11 cellular contexts compared by ENCODE assay signal in genomic region chr19:51701468-51702100, GRCh38. TPM values are rescaled to one million over a fixed set of nuclear protein-coding genes. Genes with fewer than 3 reads are reported as not detected.
DNase-seq lines count a peak whose midpoint lies in the region; TF ChIP-seq lines count a peak whose summit lies in the region.
"Had no signal": no experiment of that assay in that cellular context is flagged by ENCODE, and none has a peak within 500 bp of the region (broad histone marks: within the 10 kb centered on the region; RNA-seq: fewer than 3 reads in every experiment).

No MANE protein-coding gene starts in this region.

- H3K27ac ChIP-seq in H9 (ENCODE audit: insufficient read length, low read depth, low read length), result no peak overlapping the region
- peak overlapping the region; percentile 80 to 93 for H3K27ac ChIP-seq in ascending aorta
- peak overlapping the region; percentile 86 for H3K27ac ChIP-seq in suprapubic skin

- H4K91ac ChIP-seq in H9 (ENCODE audit: insufficient read length, low read depth, low read length), result no peak overlapping the region

- H3K4me1 ChIP-seq in H9 (ENCODE audit: insufficient read depth, low read length), result peaks cover 2% of the 10 kb centered on the region; the same call in 1 of the 2 replicates
- H3K4me1 ChIP-seq in ascending aorta, result peaks cover 9 to 17% of the 10 kb centered on the region in 2 donors
- H3K4me1 ChIP-seq in suprapubic skin, result peaks cover 38% of the 10 kb centered on the region

- H3K36me3 ChIP-seq in ascending aorta, result peaks cover 9 to 53% of the 10 kb centered on the region in 2 donors
- H3K36me3 ChIP-seq in suprapubic skin, result peaks cover 27% of the 10 kb centered on the region

- H3K4me1 Mint-ChIP-seq in H9 (peaks cover 27 to 33% of the 10 kb centered on the region in 2 experiments), immature natural killer cell (peaks cover 36 to 43% of the 10 kb centered on the region in 2 donors)

- H3K79me1 ChIP-seq in H9 (ENCODE audit: insufficient read depth, low read depth, low read length, poor library complexity, severe bottlenecking), result no peaks in the 10 kb centered on the region

- no peak for TF ChIP-seq POLR2A in suprapubic skin (IDR thresholded peaks at IDR 0.05)

- no peak overlapping the region for H3T11ph ChIP-seq in H9 (ENCODE audit: low read length)

- H4K20me1 ChIP-seq in H9 (ENCODE audit: control insufficient read depth, insufficient read depth, insufficient read length), result no peaks in the 10 kb centered on the region

- no peaks in the 10 kb centered on the region for H3K27me3 ChIP-seq in H9 (ENCODE audit: insufficient read depth, low read length)
- H3K27me3 ChIP-seq in ascending aorta, result no peaks in the 10 kb centered on the region
- no peaks in the 10 kb centered on the region for H3K27me3 ChIP-seq in suprapubic skin

- no peak overlapping the region for H3K18ac ChIP-seq in H9 (ENCODE audit: insufficient read length, low read depth, low read length)

- no peak for TF ChIP-seq CTCF in H9 (conservative IDR thresholded peaks at IDR 0.05)
- TF ChIP-seq CTCF in ascending aorta (IDR thresholded peaks at IDR 0.05), result no peak
- no peak for TF ChIP-seq CTCF in suprapubic skin (IDR thresholded peaks at IDR 0.05)

- H3K9ac ChIP-seq in H9 (ENCODE audit: extremely low read depth, insufficient read length, low read length), result no peak overlapping the region

- H3K23ac ChIP-seq in H9 (ENCODE audit: insufficient read length, low read depth, low read length), result no peak overlapping the region

- peaks cover 19% of the 10 kb centered on the region for H3K23me2 ChIP-seq in H9 (ENCODE audit: insufficient read length, low read depth, low read length, poor library complexity, severe bottlenecking)

- H3K36me3 Mint-ChIP-seq in H9 (ENCODE audit: insufficient read depth in 1 of 3, low read depth in 3 of 3) (peaks cover 18 to 64% (median 38%) of the 10 kb centered on the region in 3 experiments), immature natural killer cell (peaks cover 6 to 9% (median 7%) of the 10 kb centered on the region in 3 donors)

- no peak overlapping the region for H3K4me3 ChIP-seq in ascending aorta
- no peak overlapping the region for H3K4me3 ChIP-seq in suprapubic skin

- H3K79me2 ChIP-seq in H9 (ENCODE audit: insufficient read depth, low read length), result no peaks in the 10 kb centered on the region

- WGBS in H9 (ENCODE audit: extremely low coverage, insufficient read length, low lambda C conversion rate), result no CpG with 5 or more reads among the region's 12 CpGs
- WGBS in suprapubic skin, result 64% methylated on average over 12 of the region's 12 CpGs

- peak overlapping the region; percentile 88 for H3K4me2 ChIP-seq in H9 (ENCODE audit: insufficient read depth, insufficient read length, low read length)

- H3K56ac ChIP-seq in H9 (ENCODE audit: insufficient read length, low read depth, low read length), result no peak overlapping the region

- no peak overlapping the region for H2AFZ ChIP-seq in H9 (ENCODE audit: low read length)

- TF ChIP-seq EP300 in suprapubic skin (IDR thresholded peaks at IDR 0.05), result no peak

- H3K14ac ChIP-seq in H9 (ENCODE audit: insufficient read depth, low read length), result no peak overlapping the region

- H3K4me3 Mint-ChIP-seq in H9 (peak overlapping the region; percentile 70 to 96), immature natural killer cell (peak overlapping the region in 3 of 5 donors; percentile 7 to 59 (median 43))

- H2BK20ac ChIP-seq in H9 (ENCODE audit: low read depth, low read length, poor library complexity, severe bottlenecking), result no peak overlapping the region

- no peak overlapping the region for H2BK120ac ChIP-seq in H9 (ENCODE audit: low read depth, low read length, poor library complexity, severe bottlenecking)

- H4K5ac ChIP-seq in H9 (ENCODE audit: insufficient read length, low read depth, low read length), result no peak overlapping the region

- H3K4ac ChIP-seq in H9 (ENCODE audit: low read depth, low read length), result no peak overlapping the region

- no peak overlapping the region for H2BK15ac ChIP-seq in H9 (ENCODE audit: low read depth, low read length)

- peak overlapping the region; percentile 86 to 99 (median 97); a peak in 5 of 7 replicates for H3K27ac Mint-ChIP-seq in H9
- peak overlapping the region in 2 of 6 donors; percentile 13 to 22 for H3K27ac Mint-ChIP-seq in immature natural killer cell
- H3K27ac Mint-ChIP-seq: activated naive CD4-positive, alpha-beta T cell treated with anti-CD3 and anti-CD28 coated beads, Interleukin-2, amount 50 U/mL, for 72 hours had no signal

- no peak overlapping the region for H2AK5ac ChIP-seq in H9 (ENCODE audit: insufficient read length, low read length)

- H2BK5ac ChIP-seq in H9 (ENCODE audit: insufficient read length, low read length), result no peak overlapping the region

- no peak overlapping the region for H4K8ac ChIP-seq in H9 (replicated peaks; ENCODE audit: insufficient read length, low read depth, low read length)

- no peaks in the 10 kb centered on the region for H3K9me3 ChIP-seq in H9 (ENCODE audit: control insufficient read depth, low read depth, low read length)
- H3K9me3 ChIP-seq in ascending aorta, result no peaks in the 10 kb centered on the region
- H3K9me3 ChIP-seq in suprapubic skin, result no peaks in the 10 kb centered on the region

- DNase-seq in H9, result no peak
- DNase-seq in ascending aorta (ENCODE audit: low spot score in 2 of 2), result peak in 1 of 2 donors; percentile 43
- DNase-seq in immature natural killer cell, result no peak
- no peak for DNase-seq in suprapubic skin (ENCODE audit: low spot score in 2 of 2)
- DNase-seq in midbrain (lab: John Stamatoyannopoulos, UW), result no peak
- DNase-seq in NCI-H128 (lab: John Stamatoyannopoulos, UW; ENCODE audit: unreplicated experiment), result no peak
- DNase-seq in stimulated activated CD4-positive, alpha-beta T cell treated with anti-CD3 and anti-CD28 coated beads, Interleukin-1b, Interleukin-23, amount 100 ng/mL, for 48 hours, result no peak
- DNase-seq: kidney glomerular epithelial cell, NCI-H1417 treated with DMSO at 0.1 percent for 48 hours, SHP77 treated with DMSO at 0.1 percent for 48 hours had no signal

- H3K27me3 Mint-ChIP-seq in H9 (ENCODE audit: low read depth) (no peaks in the 10 kb centered on the region), immature natural killer cell (ENCODE audit: low read depth in 3 of 3) (peaks cover 0 to 3% (median 3%) of the 10 kb centered on the region in 3 donors)

- intact Hi-C loops in ascending aorta (cut with DNase I), result loop anchor here (5.0 to 10.0 kb wide), 3 partner anchors 303 to 597 kb away; partner anchors contain the start of genes CLDND2, CTU1, ETFB and ZNF615

- H2BK12ac ChIP-seq in H9 (ENCODE audit: insufficient read length, low read depth, low read length), result no peak overlapping the region

- H3K9me3 Mint-ChIP-seq in H9 (peaks cover 0 to 6% of the 10 kb centered on the region in 2 experiments; a peak in 2 of 5 replicates), immature natural killer cell (no peaks in the 10 kb centered on the region)

RNA-seq across cellular contexts. Expression of gene SPACA6, which starts 8.5 kb away (rescaled TPM):
- total RNA-seq in H9 (2021), result 16.0 and 18.9 TPM in 2 replicates
- 16.0 TPM for total RNA-seq in ascending aorta
- polyA plus RNA-seq in immature natural killer cell, result 1 to 10 TPM in 2 of 3 donors, not detected in 1; 2.3 to 2.4 TPM
- total RNA-seq in suprapubic skin, result 10 to 100 TPM in 1 of 4 donors, 1 to 10 TPM in 3; 3.1 to 23.2 (median 7.8) TPM

RNA-seq across cellular contexts. Expression of gene HAS1, which starts 22.2 kb away (rescaled TPM):
- total RNA-seq in H9 (2021) (0.53 and 0.70 TPM in 2 replicates), ascending aorta (2.9 TPM), suprapubic skin (1 to 10 TPM in 3 of 4 donors, not detected in 1; 2.2 to 9.8 (median 4.4) TPM)
- polyA plus RNA-seq in immature natural killer cell, result not detected
- total RNA-seq: activated naive CD4-positive, alpha-beta T cell treated with anti-CD3 and anti-CD28 coated beads, Interleukin-2, amount 50 U/mL, for 72 hours had no signal

RNA-seq across cellular contexts. Expression of gene FPR1, which starts 50.1 kb away (rescaled TPM):
- not detected in 2 replicates for total RNA-seq in H9 (2021)
- 7.9 TPM for total RNA-seq in ascending aorta
- polyA plus RNA-seq in immature natural killer cell, result 1 to 10 TPM; 1.8 to 6.9 (median 1.8) TPM
- 1 to 10 TPM in 2 of 4 donors, under 1 TPM in 2; 0.60 to 1.7 (median 1.0) TPM for total RNA-seq in suprapubic skin
- total RNA-seq: activated naive CD4-positive, alpha-beta T cell treated with anti-CD3 and anti-CD28 coated beads, Interleukin-2, amount 50 U/mL, for 72 hours had no signal

RNA-seq across cellular contexts. Expression of gene SIGLEC14, which starts 55.0 kb away (rescaled TPM):
- total RNA-seq in H9 (2021), result not detected in 2 replicates
- total RNA-seq in ascending aorta, result 0.75 TPM
- polyA plus RNA-seq in immature natural killer cell, result 1 to 10 TPM in 1 of 3 donors, under 1 TPM in 2; 0.12 to 1.9 (median 0.99) TPM
- total RNA-seq in suprapubic skin, result under 1 TPM in 3 of 4 donors, not detected in 1; 0.30 to 0.72 (median 0.36) TPM

RNA-seq across cellular contexts. Expression of gene FPR2, which starts 59.4 kb away (rescaled TPM):
- total RNA-seq in H9 (2021) (not detected in 2 replicates), ascending aorta (0.21 TPM), suprapubic skin (under 1 TPM in 1 of 4 donors, not detected in 3; 0.34 TPM)
- polyA plus RNA-seq in immature natural killer cell, result not detected
- total RNA-seq: activated naive CD4-positive, alpha-beta T cell treated with anti-CD3 and anti-CD28 coated beads, Interleukin-2, amount 50 U/mL, for 72 hours had no signal
